Comparison of ENCODE assay signal across 16 cellular contexts in the genomic region with DNA sequence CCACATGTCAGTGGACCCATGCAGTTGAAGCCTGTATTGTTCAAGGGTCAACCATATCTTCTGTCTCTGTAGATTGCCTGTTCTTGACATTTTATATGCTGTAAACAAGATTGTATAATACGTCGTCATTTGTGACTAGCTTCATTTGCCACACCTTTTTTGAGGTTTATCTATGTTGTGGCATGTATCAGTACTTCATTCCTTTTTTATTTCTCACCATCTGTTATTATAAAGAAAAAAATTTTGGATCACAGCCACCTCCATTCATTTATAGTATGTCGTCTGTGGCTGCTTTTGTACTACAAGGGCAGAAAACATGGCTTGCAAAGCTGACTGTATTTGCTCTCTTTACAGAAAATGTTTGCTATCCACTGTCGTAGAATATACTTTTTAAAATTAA.
DNase-seq lines count a peak whose midpoint lies in the region; ATAC-seq and TF ChIP-seq lines count a peak whose summit lies in the region.
"Had no signal": no experiment of that assay in that cellular context is flagged by ENCODE, and none has a peak within 500 bp of the region (broad histone marks: within the 10 kb centered on the region; RNA-seq: fewer than 3 reads in every experiment).

No MANE protein-coding gene starts in this region.

- ATAC-seq in HG03457 (IDR thresholded peaks at IDR 0.05; ENCODE audit: unreplicated experiment) = no peak
- no peak for ATAC-seq in HG03108 (IDR thresholded peaks at IDR 0.05; ENCODE audit: unreplicated experiment)
- ATAC-seq: A549; activated T-cell treated with anti-CD3 and anti-CD28 coated beads, Interleukin-2, amount 50 U/mL, for 4 hours had no signal

- H3K4me2 ChIP-seq in Karpas-422 (ENCODE audit: low read depth, low read length, poor library complexity, severe bottlenecking) = no peak overlapping the region
- H3K4me2 ChIP-seq: A549 had no signal

- H3K4me1 ChIP-seq in Karpas-422 (ENCODE audit: low read length) = no peaks in the 10 kb centered on the region

- CTCF ChIA-PET in AG04449 (lab: Yijun Ruan, JAX) = interaction anchor here (1.3 kb wide), 1 partner anchor 10 kb away, joined by 4 read pairs; no protein-coding TSS in a partner anchor

- DNase-seq in AG04449 (ENCODE audit: low read depth, low spot score) = peak; percentile 34
- peak; percentile 27 for DNase-seq in Karpas-422
- DNase-seq in astrocyte of the hippocampus (ENCODE audit: low read depth, low spot score) = peak; percentile 27
- peak; percentile 60 for DNase-seq in fibroblast of villous mesenchyme (ENCODE audit: low read depth)
- DNase-seq in activated effector memory CD4-positive, alpha-beta T cell treated with anti-CD3 and anti-CD28 coated beads, Interleukin-2, amount 50 U/mL, for 16 hours = no peak
- no peak for DNase-seq in activated CD8-positive, alpha-beta memory T cell treated with anti-CD3 and anti-CD28 coated beads, Interleukin-2, amount 50 U/mL, for 4 hours
- DNase-seq: activated CD4-positive, alpha-beta T cell treated with anti-CD3 and anti-CD28 coated beads, Interleukin-2, amount 50 U/mL, for 48 hours; activated naive CD8-positive, alpha-beta T cell treated with anti-CD3 and anti-CD28 coated beads for 36 hours; activated T-cell treated with anti-CD3 and anti-CD28 coated beads, Interleukin-2, amount 50 U/mL, for 4 hours; hypothalamus; Kasumi-1; NCI-H187; stimulated activated naive CD4-positive, alpha-beta T cell treated with Interleukin-2 at 50 U/mL for 16 hours had no signal

- TF ChIP-seq CTCF in AG04449 (IDR thresholded peaks at IDR 0.05; ENCODE audit: insufficient read depth, low read length, missing control alignments) (no peak), fibroblast of villous mesenchyme (IDR thresholded peaks at IDR 0.05; ENCODE audit: insufficient read depth, low read depth, low read length) (no peak)

- H4K20me1 ChIP-seq in Karpas-422 (ENCODE audit: insufficient read depth, low read depth, low read length) = no peaks in the 10 kb centered on the region

- no peak overlapping the region for H3K27ac ChIP-seq in Karpas-422 (ENCODE audit: low read length)
- H3K27ac ChIP-seq: A549 had no signal

- no peak overlapping the region for H3K9ac ChIP-seq in Karpas-422 (ENCODE audit: low read length)

- no peaks in the 10 kb centered on the region for H3K9me2 ChIP-seq in Karpas-422 (replicated peaks; ENCODE audit: insufficient read depth, low read length)

- H3K4me3 ChIP-seq in AG04449 (ENCODE audit: low read depth, low read length) = no peak overlapping the region
- H3K4me3 ChIP-seq in Karpas-422 (ENCODE audit: low read length) = no peak overlapping the region
- no peak overlapping the region for H3K4me3 ChIP-seq in fibroblast of villous mesenchyme (ENCODE audit: low read depth, low read length)
- H3K4me3 ChIP-seq: A549 had no signal

- no peaks in the 10 kb centered on the region for H3K27me3 ChIP-seq in Karpas-422 (ENCODE audit: low read length)

- H3K36me3 ChIP-seq in Karpas-422 (ENCODE audit: insufficient read depth, low read length) = no peaks in the 10 kb centered on the region

- no peak overlapping the region for H2AFZ ChIP-seq in Karpas-422 (ENCODE audit: low read length)

- H3K9me3 ChIP-seq in Karpas-422 (ENCODE audit: low read length) = no peaks in the 10 kb centered on the region

- POLR2A ChIA-PET in AG04449 (lab: Yijun Ruan, JAX) = no interaction called here

- no peaks in the 10 kb centered on the region for H3K79me2 ChIP-seq in Karpas-422 (ENCODE audit: low read length)

Comparison
In these comparisons a context has a peak if more than half of its experiments do, and no peak if none do; other contexts are left out.
1. DNase-seq: peak in AG04449 (single experiment), Karpas-422 (single experiment), astrocyte of the hippocampus (single experiment) and fibroblast of villous mesenchyme (single experiment); none in activated effector memory CD4-positive, alpha-beta T cell treated with anti-CD3 and anti-CD28 coated beads, Interleukin-2, amount 50 U/mL, for 16 hours (single experiment) and activated CD8-positive, alpha-beta memory T cell treated with anti-CD3 and anti-CD28 coated beads, Interleukin-2, amount 50 U/mL, for 4 hours (single experiment).